In genomic region chr12:49716546-49716945, GRCh38 we compare ENCODE assay signal across 16 cellular contexts. TPM values are rescaled to one million over a fixed set of nuclear protein-coding genes. Genes with fewer than 3 reads are reported as not detected.
A peak's percentile ranks its signal among the peaks of the same experiment; 100 is the strongest.
DNase-seq lines count a peak whose midpoint lies in the region; ATAC-seq and TF ChIP-seq lines count a peak whose summit lies in the region.
"Had no signal": no experiment of that assay in that cellular context is flagged by ENCODE, and none has a peak within 500 bp of the region (broad histone marks: within the 10 kb centered on the region; RNA-seq: fewer than 3 reads in every experiment).

No MANE protein-coding gene starts in this region.

- TF ChIP-seq EP300 in tibial nerve (IDR thresholded peaks at IDR 0.05) = no peak

- 66 to 83% methylated on average over 2 of the region's 2 CpGs for WGBS in tibial nerve, 2 donors

- no peaks in the 10 kb centered on the region for H3K9me3 ChIP-seq in tibial nerve

- no peaks in the 10 kb centered on the region for H3K27me3 ChIP-seq in tibial nerve

- no peak for TF ChIP-seq CTCF in tibial nerve (IDR thresholded peaks at IDR 0.05)

- peak; percentile 88 for ATAC-seq in GM18505 (IDR thresholded peaks at IDR 0.05; ENCODE audit: unreplicated experiment)
- peak; percentile 65 for ATAC-seq in GM21367 (IDR thresholded peaks at IDR 0.05; ENCODE audit: unreplicated experiment)
- peak; percentile 78 for ATAC-seq in HG03159 (IDR thresholded peaks at IDR 0.05; ENCODE audit: unreplicated experiment)
- no peak for ATAC-seq in HG03196 (IDR thresholded peaks at IDR 0.05; ENCODE audit: unreplicated experiment)
- ATAC-seq: activated T-cell treated with anti-CD3 and anti-CD28 coated beads, Interleukin-2, amount 50 U/mL, for 72 hours had no signal

- TF ChIP-seq POLR2A in GM18505 (IDR thresholded peaks at IDR 0.05; ENCODE audit: borderline replicate concordance, extremely low read depth, insufficient read depth, insufficient read length) (no peak), tibial nerve (IDR thresholded peaks at IDR 0.05) (no peak)

- no peaks in the 10 kb centered on the region for H3K36me3 ChIP-seq in tibial nerve

- no peaks in the 10 kb centered on the region for H3K4me1 ChIP-seq in tibial nerve
- H3K4me1 ChIP-seq: parathyroid adenoma had no signal

- DNase-seq in germinal center (ENCODE audit: low spot score) (peak; percentile 55), OCI-M1 (lab: John Stamatoyannopoulos, UW) (no peak), NCI-H1417 (lab: John Stamatoyannopoulos, UW) (no peak), tibial nerve (ENCODE audit: low spot score in 2 of 2) (no peak)
- DNase-seq: activated CD4-positive, alpha-beta T cell treated with anti-CD3 and anti-CD28 coated beads, Interleukin-2, amount 50 U/mL, for 48 hours; activated T-cell treated with anti-CD3 and anti-CD28 coated beads, Interleukin-2, amount 50 U/mL, for 72 hours; caudate nucleus; NCI-H1105 treated with DMSO at 0.1 percent for 48 hours; NCI-H345 had no signal

- no peak overlapping the region for H3K4me3 ChIP-seq in tibial nerve
- H3K4me3 ChIP-seq: SK-N-MC, skin epidermis had no signal

- H3K27ac ChIP-seq in tibial nerve = no peak overlapping the region
- H3K27ac ChIP-seq: parathyroid adenoma, SK-N-MC, skin epidermis had no signal

RNA-seq across cellular contexts. Expression of gene FMNL3, which starts 9.3 kb away (rescaled TPM):
- total RNA-seq in tibial nerve = 10 to 100 TPM; 48.3 to 64.2 (median 58.9) TPM

RNA-seq across cellular contexts. Expression of gene TMBIM6, which starts 24.8 kb away (rescaled TPM):
- total RNA-seq in tibial nerve = 100 to 1,000 TPM; 284 to 404 (median 325) TPM
